Comparison of ENCODE assay signal across 8 cellular contexts in the genomic region with DNA sequence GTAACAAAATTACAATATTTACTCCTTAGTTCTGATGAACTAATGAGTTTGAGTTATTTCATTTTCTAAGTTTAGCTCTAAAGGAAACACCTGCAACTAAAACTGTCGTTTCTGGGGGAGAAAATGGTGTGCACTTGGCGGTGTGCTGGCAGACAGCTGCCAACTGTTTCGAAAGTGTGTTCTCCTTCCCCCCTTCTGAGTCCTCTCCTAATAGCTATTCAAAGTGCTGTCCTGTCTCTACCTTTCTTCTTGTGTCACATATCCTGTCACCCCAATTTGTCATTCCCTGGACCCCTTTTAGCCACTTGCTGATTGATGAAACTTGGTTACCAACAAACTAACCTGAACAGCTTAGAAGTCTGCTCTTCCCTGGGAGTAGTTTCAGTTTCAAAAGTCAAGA.
A peak's percentile ranks its signal among the peaks of the same experiment; 100 is the strongest.
DNase-seq lines count a peak whose midpoint lies in the region; ATAC-seq and TF ChIP-seq lines count a peak whose summit lies in the region.

No MANE protein-coding gene starts in this region.

- no peak for TF ChIP-seq CTCF in foreskin fibroblast (IDR thresholded peaks at IDR 0.05; ENCODE audit: low read depth, low read length)

- DNase-seq in erythroblast (lab: John Stamatoyannopoulos, UW) (peak; percentile 8 to 18), NCI-H2081 (lab: John Stamatoyannopoulos, UW) (no peak), NCI-H1694 (lab: John Stamatoyannopoulos, UW) (no peak), foreskin fibroblast (no peak)
- no peak for DNase-seq in effector CD8-positive, alpha-beta T cell (lab: John Stamatoyannopoulos, UW)

- ATAC-seq in GM19467 (IDR thresholded peaks at IDR 0.05; ENCODE audit: unreplicated experiment) (peak; percentile 49), HG03520 (IDR thresholded peaks at IDR 0.05; ENCODE audit: unreplicated experiment) (peak; percentile 42)

- no peak for TF ChIP-seq POLR2A in erythroblast (IDR thresholded peaks at IDR 0.05; ENCODE audit: low read length)

- peak overlapping the region; percentile 49 for H3K4me3 ChIP-seq in GM08714 (ENCODE audit: low read length)
- H3K4me3 ChIP-seq in foreskin fibroblast (ENCODE audit: low read depth in 1 of 2, low read length in 2 of 2) = no peak overlapping the region

Comparison
In these comparisons a context has a peak if more than half of its experiments do, and no peak if none do; other contexts are left out.
1. DNase-seq: peak in erythroblast (2 of 2); none in NCI-H2081 (0 of 2), NCI-H1694 (single experiment), foreskin fibroblast (0 of 2) and effector CD8-positive, alpha-beta T cell (single experiment).